In genomic region chr11:110710520-110711381, GRCh38 we compare ENCODE assay signal across 1 cellular context.
A peak's percentile ranks its signal among the peaks of the same experiment; 100 is the strongest.
TF ChIP-seq lines count a peak whose summit lies in the region.

No MANE protein-coding gene starts in this region.

TF ChIP-seq in H1, 55 proteins besides CTCF, POLR2A, EP300 and RAD21 (continued from another document):
- TF ChIP-seq, protein P1, sequence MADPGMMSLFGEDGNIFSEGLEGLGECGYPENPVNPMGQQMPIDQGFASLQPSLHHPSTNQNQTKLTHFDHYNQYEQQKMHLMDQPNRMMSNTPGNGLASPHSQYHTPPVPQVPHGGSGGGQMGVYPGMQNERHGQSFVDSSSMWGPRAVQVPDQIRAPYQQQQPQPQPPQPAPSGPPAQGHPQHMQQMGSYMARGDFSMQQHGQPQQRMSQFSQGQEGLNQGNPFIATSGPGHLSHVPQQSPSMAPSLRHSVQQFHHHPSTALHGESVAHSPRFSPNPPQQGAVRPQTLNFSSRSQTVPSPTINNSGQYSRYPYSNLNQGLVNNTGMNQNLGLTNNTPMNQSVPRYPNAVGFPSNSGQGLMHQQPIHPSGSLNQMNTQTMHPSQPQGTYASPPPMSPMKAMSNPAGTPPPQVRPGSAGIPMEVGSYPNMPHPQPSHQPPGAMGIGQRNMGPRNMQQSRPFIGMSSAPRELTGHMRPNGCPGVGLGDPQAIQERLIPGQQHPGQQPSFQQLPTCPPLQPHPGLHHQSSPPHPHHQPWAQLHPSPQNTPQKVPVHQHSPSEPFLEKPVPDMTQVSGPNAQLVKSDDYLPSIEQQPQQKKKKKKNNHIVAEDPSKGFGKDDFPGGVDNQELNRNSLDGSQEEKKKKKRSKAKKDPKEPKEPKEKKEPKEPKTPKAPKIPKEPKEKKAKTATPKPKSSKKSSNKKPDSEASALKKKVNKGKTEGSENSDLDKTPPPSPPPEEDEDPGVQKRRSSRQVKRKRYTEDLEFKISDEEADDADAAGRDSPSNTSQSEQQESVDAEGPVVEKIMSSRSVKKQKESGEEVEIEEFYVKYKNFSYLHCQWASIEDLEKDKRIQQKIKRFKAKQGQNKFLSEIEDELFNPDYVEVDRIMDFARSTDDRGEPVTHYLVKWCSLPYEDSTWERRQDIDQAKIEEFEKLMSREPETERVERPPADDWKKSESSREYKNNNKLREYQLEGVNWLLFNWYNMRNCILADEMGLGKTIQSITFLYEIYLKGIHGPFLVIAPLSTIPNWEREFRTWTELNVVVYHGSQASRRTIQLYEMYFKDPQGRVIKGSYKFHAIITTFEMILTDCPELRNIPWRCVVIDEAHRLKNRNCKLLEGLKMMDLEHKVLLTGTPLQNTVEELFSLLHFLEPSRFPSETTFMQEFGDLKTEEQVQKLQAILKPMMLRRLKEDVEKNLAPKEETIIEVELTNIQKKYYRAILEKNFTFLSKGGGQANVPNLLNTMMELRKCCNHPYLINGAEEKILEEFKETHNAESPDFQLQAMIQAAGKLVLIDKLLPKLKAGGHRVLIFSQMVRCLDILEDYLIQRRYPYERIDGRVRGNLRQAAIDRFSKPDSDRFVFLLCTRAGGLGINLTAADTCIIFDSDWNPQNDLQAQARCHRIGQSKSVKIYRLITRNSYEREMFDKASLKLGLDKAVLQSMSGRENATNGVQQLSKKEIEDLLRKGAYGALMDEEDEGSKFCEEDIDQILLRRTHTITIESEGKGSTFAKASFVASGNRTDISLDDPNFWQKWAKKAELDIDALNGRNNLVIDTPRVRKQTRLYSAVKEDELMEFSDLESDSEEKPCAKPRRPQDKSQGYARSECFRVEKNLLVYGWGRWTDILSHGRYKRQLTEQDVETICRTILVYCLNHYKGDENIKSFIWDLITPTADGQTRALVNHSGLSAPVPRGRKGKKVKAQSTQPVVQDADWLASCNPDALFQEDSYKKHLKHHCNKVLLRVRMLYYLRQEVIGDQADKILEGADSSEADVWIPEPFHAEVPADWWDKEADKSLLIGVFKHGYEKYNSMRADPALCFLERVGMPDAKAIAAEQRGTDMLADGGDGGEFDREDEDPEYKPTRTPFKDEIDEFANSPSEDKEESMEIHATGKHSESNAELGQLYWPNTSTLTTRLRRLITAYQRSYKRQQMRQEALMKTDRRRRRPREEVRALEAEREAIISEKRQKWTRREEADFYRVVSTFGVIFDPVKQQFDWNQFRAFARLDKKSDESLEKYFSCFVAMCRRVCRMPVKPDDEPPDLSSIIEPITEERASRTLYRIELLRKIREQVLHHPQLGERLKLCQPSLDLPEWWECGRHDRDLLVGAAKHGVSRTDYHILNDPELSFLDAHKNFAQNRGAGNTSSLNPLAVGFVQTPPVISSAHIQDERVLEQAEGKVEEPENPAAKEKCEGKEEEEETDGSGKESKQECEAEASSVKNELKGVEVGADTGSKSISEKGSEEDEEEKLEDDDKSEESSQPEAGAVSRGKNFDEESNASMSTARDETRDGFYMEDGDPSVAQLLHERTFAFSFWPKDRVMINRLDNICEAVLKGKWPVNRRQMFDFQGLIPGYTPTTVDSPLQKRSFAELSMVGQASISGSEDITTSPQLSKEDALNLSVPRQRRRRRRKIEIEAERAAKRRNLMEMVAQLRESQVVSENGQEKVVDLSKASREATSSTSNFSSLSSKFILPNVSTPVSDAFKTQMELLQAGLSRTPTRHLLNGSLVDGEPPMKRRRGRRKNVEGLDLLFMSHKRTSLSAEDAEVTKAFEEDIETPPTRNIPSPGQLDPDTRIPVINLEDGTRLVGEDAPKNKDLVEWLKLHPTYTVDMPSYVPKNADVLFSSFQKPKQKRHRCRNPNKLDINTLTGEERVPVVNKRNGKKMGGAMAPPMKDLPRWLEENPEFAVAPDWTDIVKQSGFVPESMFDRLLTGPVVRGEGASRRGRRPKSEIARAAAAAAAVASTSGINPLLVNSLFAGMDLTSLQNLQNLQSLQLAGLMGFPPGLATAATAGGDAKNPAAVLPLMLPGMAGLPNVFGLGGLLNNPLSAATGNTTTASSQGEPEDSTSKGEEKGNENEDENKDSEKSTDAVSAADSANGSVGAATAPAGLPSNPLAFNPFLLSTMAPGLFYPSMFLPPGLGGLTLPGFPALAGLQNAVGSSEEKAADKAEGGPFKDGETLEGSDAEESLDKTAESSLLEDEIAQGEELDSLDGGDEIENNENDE (IDR thresholded peaks at IDR 0.05; ENCODE audit: insufficient replicate concordance, low read length): no peak
- TF ChIP-seq MAX (IDR thresholded peaks at IDR 0.05): peak; percentile 78
- TF ChIP-seq SP1 (IDR thresholded peaks at IDR 0.05; ENCODE audit: low read depth, low read length): no peak
- TF ChIP-seq JUN (IDR thresholded peaks at IDR 0.05; ENCODE audit: low read depth, low read length): no peak
- peak; percentile 61 for TF ChIP-seq EZH2 (IDR thresholded peaks at IDR 0.05; ENCODE audit: low read depth, low read length, severe bottlenecking)
- TF ChIP-seq TAF7 (optimal IDR thresholded peaks at IDR 0.05; ENCODE audit: borderline replicate concordance, low read depth, low read length): no peak
- no peak for TF ChIP-seq BCL11A (IDR thresholded peaks at IDR 0.05; ENCODE audit: low read depth in 2 of 2, low read length in 2 of 2)
TF ChIP-seq in H1: peak in this region for 4.
